19 cellular contexts compared by ENCODE assay signal in the genomic region with DNA sequence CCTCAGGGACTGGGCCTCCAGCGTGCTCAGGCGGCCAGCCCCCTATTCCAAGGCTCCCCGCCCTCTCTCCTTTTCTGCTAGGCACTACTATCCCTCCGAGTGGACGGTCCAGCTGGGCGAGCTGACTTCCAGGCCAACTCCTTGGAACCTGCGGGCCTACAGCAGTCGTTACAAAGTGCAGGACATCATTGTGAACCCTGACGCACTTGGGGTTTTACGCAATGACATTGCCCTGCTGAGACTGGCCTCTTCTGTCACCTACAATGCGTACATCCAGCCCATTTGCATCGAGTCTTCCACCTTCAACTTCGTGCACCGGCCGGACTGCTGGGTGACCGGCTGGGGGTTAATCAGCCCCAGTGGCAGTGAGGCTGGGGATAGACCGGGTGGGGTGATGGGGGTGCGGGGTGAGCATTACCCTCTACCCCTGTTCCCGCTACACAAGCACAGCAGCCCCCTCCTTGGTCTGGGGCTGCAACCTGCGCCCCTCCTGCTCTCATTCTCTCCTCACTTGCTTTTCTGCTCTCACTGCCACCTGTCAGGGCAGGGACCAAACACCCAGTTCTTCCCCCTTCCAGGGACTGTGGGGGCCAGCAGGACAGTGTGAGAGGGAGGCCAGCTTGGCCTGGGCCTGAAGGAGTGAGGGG. TPM values are rescaled to one million over a fixed set of nuclear protein-coding genes. Genes with fewer than 3 reads are reported as not detected.
DNase-seq lines count a peak whose midpoint lies in the region; ATAC-seq, FAIRE-seq and TF ChIP-seq lines count a peak whose summit lies in the region.
"Had no signal": no experiment of that assay in that cellular context is flagged by ENCODE, and none has a peak within 500 bp of the region (broad histone marks: within the 10 kb centered on the region; RNA-seq: fewer than 3 reads in every experiment).

No MANE protein-coding gene starts in this region.

- 78 to 86% methylated on average over 20 of the region's 20 CpGs for WGBS in sigmoid colon, 2 donors

- no peaks in the 10 kb centered on the region for H3K4me1 ChIP-seq in GM23338 (ENCODE audit: insufficient read depth)
- no peaks in the 10 kb centered on the region for H3K4me1 ChIP-seq in sigmoid colon

- DNase-seq in GM23338 (ENCODE audit: low spot score) (no peak), glutamatergic neuron (no peak), sigmoid colon (peak; percentile 57), RCC 7860 (ENCODE audit: low spot score) (no peak), middle frontal gyrus (ENCODE audit: extremely low spot score, low spot score) (no peak)
- DNase-seq: activated T-cell treated with anti-CD3 and anti-CD28 coated beads, Interleukin-2, amount 50 U/mL, for 72 hours; hippocampal formation; mesendoderm; OCI-M1; retina had no signal

- no peaks in the 10 kb centered on the region for H3F3A ChIP-seq in GM23338 (replicated peaks; ENCODE audit: low read depth)

- no peak overlapping the region for H3K27ac Mint-ChIP-seq in GM23338
- peak overlapping the region; percentile 28 for H3K27ac Mint-ChIP-seq in glutamatergic neuron (ENCODE audit: unreplicated experiment)
- H3K27ac Mint-ChIP-seq: activated T-cell treated with anti-CD3 and anti-CD28 coated beads, Interleukin-2, amount 50 U/mL, for 72 hours had no signal

- H3K27me3 ChIP-seq in GM23338 (ENCODE audit: insufficient read depth) (no peaks in the 10 kb centered on the region), sigmoid colon (peaks cover 6 to 22% (median 12%) of the 10 kb centered on the region in 3 donors)

- H3K4me2 ChIP-seq in GM23338, result no peak overlapping the region

- FAIRE-seq in RCC 7860 (lab: Jason Lieb, UNC), result no peak
- FAIRE-seq: endometrium, HTR-8/SVneo, keratinocyte had no signal

- no peaks in the 10 kb centered on the region for H3K36me3 ChIP-seq in GM23338 (ENCODE audit: insufficient read depth)
- H3K36me3 ChIP-seq in sigmoid colon, result no peaks in the 10 kb centered on the region
- H3K36me3 ChIP-seq: thoracic aorta had no signal

- no peaks in the 10 kb centered on the region for H3K9me2 ChIP-seq in GM23338 (ENCODE audit: insufficient read depth)

- TF ChIP-seq CTCF in GM23338 (conservative IDR thresholded peaks at IDR 0.05; ENCODE audit: low read depth in 2 of 2), result no peak
- TF ChIP-seq CTCF in glutamatergic neuron (IDR thresholded peaks at IDR 0.05; ENCODE audit: partially characterized antibody, unreplicated experiment), result no peak
- TF ChIP-seq CTCF in sigmoid colon (IDR thresholded peaks at IDR 0.05), result no peak

- no peaks in the 10 kb centered on the region for H4K20me1 ChIP-seq in GM23338 (replicated peaks; ENCODE audit: insufficient read depth)

- H2AFZ ChIP-seq in GM23338, result peak overlapping the region; percentile 56; the same call in 1 of the 2 replicates

- H3K27me3 Mint-ChIP-seq in GM23338 (ENCODE audit: insufficient read depth, low read depth, poor library complexity) (peaks cover 10% of the 10 kb centered on the region), glutamatergic neuron (ENCODE audit: unreplicated experiment) (peaks cover 7% of the 10 kb centered on the region)

- H3K79me2 ChIP-seq in GM23338 (replicated peaks; ENCODE audit: insufficient read depth), result no peaks in the 10 kb centered on the region

- intact Hi-C loops in sigmoid colon (cut with DNase I), result no loop called here

- H3K27ac ChIP-seq in GM23338 (ENCODE audit: low read depth) (no peak overlapping the region), sigmoid colon (no peak overlapping the region)
- H3K27ac ChIP-seq: thoracic aorta had no signal

- H3K4me3 ChIP-seq in GM23338 (no peak overlapping the region), sigmoid colon (no peak overlapping the region)
- H3K4me3 ChIP-seq: thoracic aorta had no signal

- H3K9me3 ChIP-seq in sigmoid colon, result peaks cover 0 to 6% (median 5%) of the 10 kb centered on the region in 4 donors

- H3K36me3 Mint-ChIP-seq in GM23338 (ENCODE audit: low read depth), result no peaks in the 10 kb centered on the region
- peaks cover 5% of the 10 kb centered on the region for H3K36me3 Mint-ChIP-seq in glutamatergic neuron (ENCODE audit: unreplicated experiment)

- peaks cover 8% of the 10 kb centered on the region; the same call in 2 of the 3 replicates for H3K9me3 Mint-ChIP-seq in GM23338
- H3K9me3 Mint-ChIP-seq in glutamatergic neuron (ENCODE audit: unreplicated experiment), result peaks cover 5% of the 10 kb centered on the region

- no peak overlapping the region for H3K4me3 Mint-ChIP-seq in GM23338
- no peak overlapping the region for H3K4me3 Mint-ChIP-seq in glutamatergic neuron (ENCODE audit: unreplicated experiment)
- H3K4me3 Mint-ChIP-seq: activated T-cell treated with anti-CD3 and anti-CD28 coated beads, Interleukin-2, amount 50 U/mL, for 72 hours; neural crest cell had no signal

- TF ChIP-seq EP300 in sigmoid colon (IDR thresholded peaks at IDR 0.05), result no peak

- ATAC-seq in GM23338, result no peak
- no peak for ATAC-seq in HG03039 (IDR thresholded peaks at IDR 0.05; ENCODE audit: unreplicated experiment)
- ATAC-seq: activated naive CD4-positive, alpha-beta T cell treated with anti-CD3 and anti-CD28 coated beads, Interleukin-2, amount 50 U/mL, for 72 hours; activated T-cell treated with anti-CD3 and anti-CD28 coated beads, Interleukin-2, amount 50 U/mL, for 72 hours had no signal

- no peak for TF ChIP-seq POLR2A in sigmoid colon (IDR thresholded peaks at IDR 0.05)

- H3K4me1 Mint-ChIP-seq in GM23338, result no peaks in the 10 kb centered on the region
- no peaks in the 10 kb centered on the region for H3K4me1 Mint-ChIP-seq in glutamatergic neuron (ENCODE audit: low read depth, unreplicated experiment)
- H3K4me1 Mint-ChIP-seq: neural crest cell had no signal

TF ChIP-seq in GM23338, 12 proteins besides CTCF, POLR2A, EP300 and RAD21 (continues in another document):
- TF ChIP-seq EZH2 (IDR thresholded peaks at IDR 0.05; ENCODE audit: low read depth, unreplicated experiment), result no peak
- TF ChIP-seq NANOG (IDR thresholded peaks at IDR 0.05; ENCODE audit: borderline replicate concordance), result no peak
- TF ChIP-seq ZNF331 (CRISPR knock-in tag; IDR thresholded peaks at IDR 0.05; ENCODE audit: low read depth), result no peak
- no peak for TF ChIP-seq JUNB (IDR thresholded peaks at IDR 0.05; ENCODE audit: unreplicated experiment)
- no peak for TF ChIP-seq REST (IDR thresholded peaks at IDR 0.05; ENCODE audit: unreplicated experiment)
- no peak for TF ChIP-seq POLR2AphosphoS5 (IDR thresholded peaks at IDR 0.05; ENCODE audit: low read depth)
- TF ChIP-seq CREB1 (CRISPR knock-in tag; IDR thresholded peaks at IDR 0.05; ENCODE audit: low read depth), result no peak

RNA-seq across cellular contexts. Expression of gene PRSS41, which starts 1.1 kb away (rescaled TPM):
- not detected in 2 replicates for total RNA-seq in GM23338 (2014; rRNA removed; shearing (Covaris generic))
- polyA plus RNA-seq in GM23338 (2016; fragmentation: Nextera tagmentation; extraction: Ambion mirVana), result not detected in 2 replicates
- not detected for total RNA-seq in glutamatergic neuron (ENCODE audit: unreplicated experiment)
- not detected for total RNA-seq in sigmoid colon
- polyA plus RNA-seq in sigmoid colon, result not detected
- total RNA-seq: activated naive CD4-positive, alpha-beta T cell treated with anti-CD3 and anti-CD28 coated beads, Interleukin-2, amount 50 U/mL, for 72 hours; Daoy; neural crest cell; SK-MEL-5; thoracic aorta had no signal
- polyA plus RNA-seq: keratinocyte had no signal

RNA-seq across cellular contexts. Expression of gene PRSS33, which starts 12.0 kb away (rescaled TPM):
- 0.47 and 1.4 TPM in 2 replicates for total RNA-seq in GM23338 (2014; rRNA removed; shearing (Covaris generic))
- polyA plus RNA-seq in GM23338 (2016; fragmentation: Nextera tagmentation; extraction: Ambion mirVana) (0.24 TPM in 2 replicates), sigmoid colon (not detected)
- total RNA-seq in glutamatergic neuron (ENCODE audit: unreplicated experiment) (0.39 TPM), sigmoid colon (not detected)
- total RNA-seq: activated naive CD4-positive, alpha-beta T cell treated with anti-CD3 and anti-CD28 coated beads, Interleukin-2, amount 50 U/mL, for 72 hours; Daoy; thoracic aorta had no signal
- polyA plus RNA-seq: keratinocyte had no signal

RNA-seq across cellular contexts. Expression of gene PRSS21, which starts 17.7 kb away (rescaled TPM):
- 1.1 and 2.4 TPM in 2 replicates for total RNA-seq in GM23338 (2014; rRNA removed; shearing (Covaris generic))
- 3.1 and 4.0 TPM in 2 replicates for polyA plus RNA-seq in GM23338 (2016; fragmentation: Nextera tagmentation; extraction: Ambion mirVana)
- total RNA-seq in glutamatergic neuron (ENCODE audit: unreplicated experiment), result not detected
- not detected for total RNA-seq in sigmoid colon
- under 1 TPM in 1 of 3 donors, not detected in 2; 0.58 TPM for polyA plus RNA-seq in sigmoid colon
- total RNA-seq: Daoy, neural crest cell, SK-MEL-5 had no signal

RNA-seq across cellular contexts. Expression of gene ELOB, which starts 22.2 kb away (rescaled TPM):
- 278 and 696 TPM in 2 replicates for total RNA-seq in GM23338 (2014; rRNA removed; shearing (Covaris generic))
- polyA plus RNA-seq in GM23338 (2016; fragmentation: Nextera tagmentation; extraction: Ambion mirVana) (756 and 851 TPM in 2 replicates), sigmoid colon (100 to 1,000 TPM; 454 to 984 (median 463) TPM)
- total RNA-seq in glutamatergic neuron (ENCODE audit: unreplicated experiment) (183 TPM), sigmoid colon (1,000 to 10,000 TPM in 1 of 4 donors, 100 to 1,000 TPM in 3; 329 to 1,166 (median 508) TPM)

RNA-seq across cellular contexts. Expression of gene ZG16B, which starts 30.8 kb away (rescaled TPM):
- not detected in 2 replicates for total RNA-seq in GM23338 (2014; rRNA removed; shearing (Covaris generic))
- polyA plus RNA-seq in GM23338 (2016; fragmentation: Nextera tagmentation; extraction: Ambion mirVana), result not detected in 2 replicates
- not detected for total RNA-seq in glutamatergic neuron (ENCODE audit: unreplicated experiment)
- not detected for total RNA-seq in sigmoid colon
- polyA plus RNA-seq in sigmoid colon, result 100 to 1,000 TPM in 1 of 3 donors, 10 to 100 TPM in 2; 15.6 to 147 (median 55.0) TPM
- total RNA-seq: neural crest cell, SK-MEL-5, thoracic aorta had no signal
